ENCODE assay signal across 20 cellular contexts in the genomic region with DNA sequence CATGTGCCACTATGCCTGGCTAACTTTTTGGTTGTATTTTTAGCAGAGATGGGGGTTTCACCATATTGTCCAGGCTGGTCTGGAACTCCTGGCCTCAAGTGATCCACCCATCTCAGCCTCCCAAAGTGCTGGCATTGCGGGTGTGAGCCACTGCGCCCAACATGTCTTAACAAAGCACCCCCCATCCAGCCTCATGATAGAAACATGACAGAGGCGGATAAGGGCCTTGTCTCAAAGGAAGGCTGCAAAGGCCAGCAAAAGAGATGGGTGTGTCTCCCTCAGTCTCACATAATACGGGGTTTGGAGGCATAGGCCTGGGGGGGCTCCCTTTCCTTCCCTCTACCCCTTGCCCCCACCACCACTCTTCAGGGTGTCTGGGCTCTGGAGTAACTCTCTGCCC.
DNase-seq lines count a peak whose midpoint lies in the region; ATAC-seq and TF ChIP-seq lines count a peak whose summit lies in the region.
"Had no signal": no experiment of that assay in that cellular context is flagged by ENCODE, and none has a peak within 500 bp of the region (broad histone marks: within the 10 kb centered on the region; RNA-seq: fewer than 3 reads in every experiment).

No MANE protein-coding gene starts in this region.

- H4K8ac ChIP-seq in IMR-90 (ENCODE audit: low read depth in 2 of 2, low read length in 2 of 2), result no peak overlapping the region

- no peaks in the 10 kb centered on the region for H3K27me3 ChIP-seq in cardiac muscle cell
- H3K27me3 ChIP-seq in right cardiac atrium (ENCODE audit: control insufficient read depth, insufficient read depth), result no peaks in the 10 kb centered on the region
- no peaks in the 10 kb centered on the region for H3K27me3 ChIP-seq in IMR-90 (ENCODE audit: control insufficient read depth, insufficient read depth, low read length)
- no peaks in the 10 kb centered on the region for H3K27me3 ChIP-seq in psoas muscle (ENCODE audit: insufficient read depth in 3 of 3, low read length in 2 of 3)
- H3K27me3 ChIP-seq: BE2C, Peyer's patch had no signal

- no TSS peak for BruUV-seq in IMR-90 (replicated peaks; lab: Mats Ljungman, UMichigan)

- no peak for DNase-seq in cardiac muscle cell (ENCODE audit: low read depth in 1 of 2, low spot score in 1 of 2)
- no peak for DNase-seq in right cardiac atrium
- DNase-seq in IMR-90, result no peak
- DNase-seq in endothelial cell (ENCODE audit: low spot score), result no peak
- DNase-seq in psoas muscle, result no peak
- no peak for DNase-seq in mesothelial cell of epicardium (ENCODE audit: low spot score in 2 of 2, unreplicated experiment in 2 of 2)
- DNase-seq in activated effector memory CD4-positive, alpha-beta T cell treated with Interleukin-2 at 50 U/mL for 16 hours, result no peak
- DNase-seq: BE2C; CD4-positive, alpha-beta T cell; GM23248; KG1; NCI-H2029; NCI-H2171; NCI-H345; NK-92 treated with Interleukin-12 subunit alpha and Interleukin-12 subunit beta, amount 100 ng/mL, for 24 hours; Peyer's patch; Right ventricle myocardium superior; SK-N-SH had no signal

- peaks cover 54% of the 10 kb centered on the region for H3K9me1 ChIP-seq in IMR-90 (ENCODE audit: insufficient read depth, low read length)

- no peak overlapping the region for H4K91ac ChIP-seq in IMR-90 (ENCODE audit: insufficient read depth, low read depth, low read length)

- H3K4me3 ChIP-seq in cardiac muscle cell, result no peak overlapping the region
- H3K4me3 ChIP-seq in right cardiac atrium (ENCODE audit: low read length), result no peak overlapping the region
- no peak overlapping the region for H3K4me3 ChIP-seq in IMR-90 (ENCODE audit: insufficient read depth, low read depth, low read length)
- H3K4me3 ChIP-seq in psoas muscle, result no peak overlapping the region
- H3K4me3 ChIP-seq: GM23248, HAP-1, Peyer's patch had no signal

- dilution Hi-C loops in IMR-90 (cut with HindIII; ENCODE audit: low sequenced_read_pairs, unreplicated experiment), result no loop called here

- H2BK15ac ChIP-seq in IMR-90 (ENCODE audit: low read depth, low read length), result no peak overlapping the region

- H3K27ac ChIP-seq in cardiac muscle cell (peak overlapping the region; percentile 61), right cardiac atrium (ENCODE audit: low read length) (no peak overlapping the region), IMR-90 (ENCODE audit: insufficient read depth, low read length) (no peak overlapping the region), psoas muscle (peak overlapping the region; percentile 99)
- H3K27ac ChIP-seq: GM23248, Peyer's patch had no signal

- H3K27me3 Mint-ChIP-seq in endothelial cell (ENCODE audit: unreplicated experiment) (peaks cover 14% of the 10 kb centered on the region), mesothelial cell of epicardium (ENCODE audit: low read depth) (no peaks in the 10 kb centered on the region)
- H3K27me3 Mint-ChIP-seq in stimulated activated memory B cell treated with anti-CD40 and anti-IgM and Interleukin-4, amounts not matched to agents 10 μg/mL and 1 μg/mL and 100 μg/mL, for 72 hours, result no peaks in the 10 kb centered on the region
- H3K27me3 Mint-ChIP-seq: CD4-positive, alpha-beta T cell had no signal

- no peaks in the 10 kb centered on the region for H3K9me3 ChIP-seq in cardiac muscle cell (ENCODE audit: low read depth)
- no peaks in the 10 kb centered on the region for H3K9me3 ChIP-seq in right cardiac atrium (ENCODE audit: control insufficient read depth, low read length)
- H3K9me3 ChIP-seq in IMR-90 (ENCODE audit: control insufficient read depth, insufficient read depth, low read length), result no peaks in the 10 kb centered on the region
- no peaks in the 10 kb centered on the region for H3K9me3 ChIP-seq in psoas muscle
- H3K9me3 ChIP-seq: BE2C, HAP-1, Peyer's patch, SK-N-SH had no signal

- CTCF ChIA-PET in IMR-90 (lab: Yijun Ruan, JAX), result no interaction called here

- no peak overlapping the region for H2AFZ ChIP-seq in IMR-90 (replicated peaks; ENCODE audit: low read length, poor library complexity)
- H2AFZ ChIP-seq: GM23248 had no signal

- H3K27ac Mint-ChIP-seq in endothelial cell (ENCODE audit: unreplicated experiment) (peak overlapping the region; percentile 95), mesothelial cell of epicardium (no peak overlapping the region)
- no peak overlapping the region for H3K27ac Mint-ChIP-seq in stimulated activated memory B cell treated with anti-CD40 and anti-IgM and Interleukin-4, amounts not matched to agents 10 μg/mL and 1 μg/mL and 100 μg/mL, for 72 hours
- H3K27ac Mint-ChIP-seq: CD4-positive, alpha-beta T cell had no signal

- peak overlapping the region; percentile 16 for H2AK9ac ChIP-seq in IMR-90 (replicated peaks; ENCODE audit: low read depth, low read length, poor library complexity)

- no peak overlapping the region for H2BK20ac ChIP-seq in IMR-90 (ENCODE audit: low read depth, low read length)

- H3K36me3 Mint-ChIP-seq in endothelial cell (ENCODE audit: low read depth, unreplicated experiment), result peaks cover 18% of the 10 kb centered on the region
- H3K36me3 Mint-ChIP-seq in stimulated activated memory B cell treated with anti-CD40 and anti-IgM and Interleukin-4, amounts not matched to agents 10 μg/mL and 1 μg/mL and 100 μg/mL, for 72 hours, result no peaks in the 10 kb centered on the region
- H3K36me3 Mint-ChIP-seq in mesothelial cell of epicardium, result no peaks in the 10 kb centered on the region

- H3K18ac ChIP-seq in IMR-90 (ENCODE audit: low read depth, low read length), result no peak overlapping the region

- peaks cover 5 to 61% of the 10 kb centered on the region in 2 experiments for H3K79me1 ChIP-seq in IMR-90 (ENCODE audit: low read depth in 1 of 2, low read length in 2 of 2)

- H3K9me3 Mint-ChIP-seq in endothelial cell (ENCODE audit: unreplicated experiment) (no peaks in the 10 kb centered on the region), mesothelial cell of epicardium (no peaks in the 10 kb centered on the region)
- H3K9me3 Mint-ChIP-seq in stimulated activated memory B cell treated with anti-CD40 and anti-IgM and Interleukin-4, amounts not matched to agents 10 μg/mL and 1 μg/mL and 100 μg/mL, for 72 hours, result peaks cover 3% of the 10 kb centered on the region
- H3K9me3 Mint-ChIP-seq: CD4-positive, alpha-beta T cell had no signal

- H3K36me3 ChIP-seq in cardiac muscle cell (no peaks in the 10 kb centered on the region), IMR-90 (ENCODE audit: control insufficient read depth, insufficient read depth, low read length) (no peaks in the 10 kb centered on the region), psoas muscle (ENCODE audit: insufficient read depth in 1 of 2, low read depth in 1 of 2) (no peaks in the 10 kb centered on the region)
- H3K36me3 ChIP-seq: BE2C, HAP-1 had no signal

- H3K56ac ChIP-seq in IMR-90 (ENCODE audit: extremely low read depth, insufficient read depth, low read length), result no peak overlapping the region

- TF ChIP-seq RAD21 in IMR-90 (IDR thresholded peaks at IDR 0.05; ENCODE audit: low read length), result no peak

- no peak overlapping the region for H2BK5ac ChIP-seq in IMR-90 (ENCODE audit: low read depth, low read length, poor library complexity, severe bottlenecking)

- no peak for TF ChIP-seq POLR2A in IMR-90 (IDR thresholded peaks at IDR 0.05; ENCODE audit: low read depth, low read length)

- H3K4me2 ChIP-seq in IMR-90 (ENCODE audit: low read depth, low read length), result no peak overlapping the region
- H3K4me2 ChIP-seq: SK-N-SH had no signal

- intact Hi-C loops in right cardiac atrium (cut with DNase I) (no loop called here), IMR-90 (cut with micrococcal nuclease) (no loop called here), psoas muscle (cut with DNase I) (no loop called here)

- WGBS in right cardiac atrium, result 93% methylated on average over 4 of the region's 4 CpGs
- WGBS in IMR-90 (ENCODE audit: extremely low coverage in 2 of 2, insufficient read length in 1 of 2), 2 experiments, result no CpG with 5 or more reads among the region's 4 CpGs
- WGBS in psoas muscle, 3 donors, result 92 to 94% (median 93%) methylated on average over 4 of the region's 4 CpGs

- TF ChIP-seq CTCF in cardiac muscle cell (IDR thresholded peaks at IDR 0.05; ENCODE audit: low read depth, low read length) (no peak), IMR-90 (conservative IDR thresholded peaks at IDR 0.05; ENCODE audit: low read depth, low read length) (no peak), endothelial cell (IDR thresholded peaks at IDR 0.05; ENCODE audit: unreplicated experiment) (no peak), psoas muscle (IDR thresholded peaks at IDR 0.05) (no peak), mesothelial cell of epicardium (IDR thresholded peaks at IDR 0.05; ENCODE audit: unreplicated experiment) (no peak)

- H2AK5ac ChIP-seq in IMR-90 (ENCODE audit: low read depth, low read length), result 0 out of 2 replicates have a peak overlapping the region, but pooled peaks have one; percentile 18

- H2BK120ac ChIP-seq in IMR-90 (ENCODE audit: low read depth, low read length), result 0 out of 2 replicates have a peak overlapping the region, but pooled peaks have one; percentile 95

- ATAC-seq in right cardiac atrium (no peak), IMR-90 (ENCODE audit: low read depth) (no peak), psoas muscle (no peak)
- no peak for ATAC-seq in stimulated activated memory B cell treated with anti-CD40 and anti-IgM and Interleukin-4, amounts not matched to agents 10 μg/mL and 1 μg/mL and 100 μg/mL, for 72 hours

- H4K5ac ChIP-seq in IMR-90 (ENCODE audit: low read depth, low read length), result no peak overlapping the region

- H3K4me3 Mint-ChIP-seq in endothelial cell (ENCODE audit: unreplicated experiment) (no peak overlapping the region), mesothelial cell of epicardium (no peak overlapping the region)
- H3K4me3 Mint-ChIP-seq in stimulated activated memory B cell treated with anti-CD40 and anti-IgM and Interleukin-4, amounts not matched to agents 10 μg/mL and 1 μg/mL and 100 μg/mL, for 72 hours, result no peak overlapping the region
- H3K4me3 Mint-ChIP-seq: CD4-positive, alpha-beta T cell had no signal

- in situ Hi-C loops in IMR-90 (cut with MboI; ENCODE audit: low sequenced_read_pairs), result no loop called here

- H3K4me1 ChIP-seq in cardiac muscle cell (ENCODE audit: low read depth) (peaks cover 41% of the 10 kb centered on the region), right cardiac atrium (ENCODE audit: control insufficient read depth, insufficient read depth, low read length) (peaks cover 40% of the 10 kb centered on the region), IMR-90 (ENCODE audit: control insufficient read depth, insufficient read depth, low read length) (peaks cover 49% of the 10 kb centered on the region), psoas muscle (peaks cover 83% of the 10 kb centered on the region)
- H3K4me1 ChIP-seq: HAP-1 had no signal

- H3K14ac ChIP-seq in IMR-90 (replicated peaks; ENCODE audit: low read depth, low read length), result 0 out of 2 replicates have a peak overlapping the region, but pooled peaks have one; percentile 93

- H3K23ac ChIP-seq in IMR-90 (ENCODE audit: low read depth, low read length), result no peak overlapping the region

- POLR2A ChIA-PET in IMR-90 (lab: Charles Lee; ENCODE audit: unreplicated experiment), result no interaction called here

- H3K4ac ChIP-seq in IMR-90 (ENCODE audit: low read depth, low read length), result 0 out of 2 replicates have a peak overlapping the region, but pooled peaks have one; percentile 89

- H3K4me1 Mint-ChIP-seq in endothelial cell (ENCODE audit: unreplicated experiment) (peaks cover 76% of the 10 kb centered on the region), mesothelial cell of epicardium (peaks cover 31% of the 10 kb centered on the region)
- H3K4me1 Mint-ChIP-seq in stimulated activated memory B cell treated with anti-CD40 and anti-IgM and Interleukin-4, amounts not matched to agents 10 μg/mL and 1 μg/mL and 100 μg/mL, for 72 hours, result peaks cover 28% of the 10 kb centered on the region

- no peak overlapping the region for H3K9ac ChIP-seq in IMR-90 (ENCODE audit: low read depth, low read length)
- H3K9ac ChIP-seq: GM23248, SK-N-SH had no signal

- H4K20me1 ChIP-seq in IMR-90 (ENCODE audit: insufficient read depth, low read length), result peaks cover 6% of the 10 kb centered on the region; the same call in 1 of the 2 replicates

Comparison
In these comparisons a context has a peak if more than half of its experiments do, and no peak if none do; other contexts are left out.
1. H3K27ac ChIP-seq: peak in cardiac muscle cell (single experiment) and psoas muscle (single experiment); none in right cardiac atrium (single experiment) and IMR-90 (single experiment).